In the genomic region with DNA sequence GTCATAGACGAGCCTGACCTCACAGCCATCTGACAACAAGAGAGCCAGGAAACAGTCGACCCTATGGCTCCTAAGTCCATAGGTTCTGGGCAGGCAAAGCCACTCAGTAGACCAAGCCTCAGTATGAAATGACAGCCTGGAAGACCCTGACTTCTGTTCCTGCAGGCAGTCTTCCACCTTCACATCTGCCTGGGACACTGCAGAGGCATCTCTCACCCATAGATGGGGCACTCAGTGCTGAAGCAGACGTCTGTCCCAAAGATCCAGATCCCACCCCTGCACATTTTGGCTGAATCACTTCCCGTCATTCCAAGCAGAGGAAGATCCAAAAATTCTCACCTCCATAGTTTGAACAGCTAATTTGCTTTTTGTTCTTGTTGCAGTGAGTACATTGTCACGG, we compare ENCODE assay signal across 21 cellular contexts.
DNase-seq lines count a peak whose midpoint lies in the region; ATAC-seq, FAIRE-seq and TF ChIP-seq lines count a peak whose summit lies in the region.
"Had no signal": no experiment of that assay in that cellular context is flagged by ENCODE, and none has a peak within 500 bp of the region (broad histone marks: within the 10 kb centered on the region; RNA-seq: fewer than 3 reads in every experiment).

No MANE protein-coding gene starts in this region.

- H2AK5ac ChIP-seq in H1 (ENCODE audit: low read depth, low read length) = no peak overlapping the region

- no peak overlapping the region for H2BK20ac ChIP-seq in H1 (ENCODE audit: low read length)

- TF ChIP-seq RAD21 in A549 (conservative IDR thresholded peaks at IDR 0.05 in 1 of 2, IDR thresholded peaks at IDR 0.05 in 1 of 2) = no peak
- TF ChIP-seq RAD21 in H1 (IDR thresholded peaks at IDR 0.05 in 1 of 2, conservative IDR thresholded peaks at IDR 0.05 in 1 of 2; ENCODE audit: low read depth in 2 of 2, low read length in 2 of 2) = no peak; a peak in 1 of 4 replicates

- H4K91ac ChIP-seq in H1 (replicated peaks; ENCODE audit: insufficient read length, low read length) = no peak overlapping the region

- no peaks in the 10 kb centered on the region for H3K4me1 ChIP-seq in A549
- no peaks in the 10 kb centered on the region for H3K4me1 ChIP-seq in H1 (replicated peaks in 1 of 4; ENCODE audit: control insufficient read depth in 3 of 4, insufficient read depth in 4 of 4, low read length in 3 of 4)
- no peaks in the 10 kb centered on the region for H3K4me1 ChIP-seq in naive thymus-derived CD4-positive, alpha-beta T cell (ENCODE audit: control insufficient read depth in 2 of 2, insufficient read depth in 2 of 2, low read length in 2 of 2)
- H3K4me1 ChIP-seq: BE2C had no signal

- TF ChIP-seq EP300 in A549 (IDR thresholded peaks at IDR 0.05) = no peak
- TF ChIP-seq EP300 in H1 (IDR thresholded peaks at IDR 0.05; ENCODE audit: borderline replicate concordance in 1 of 2, low read depth in 2 of 2, low read length in 2 of 2) = no peak

- no peak overlapping the region for H3K9ac ChIP-seq in H1 (replicated peaks in 1 of 4; ENCODE audit: extremely low read depth in 1 of 4, low read depth in 3 of 4, low read length in 3 of 4)
- H3K9ac ChIP-seq: GM23248, SK-N-SH had no signal

- no peaks in the 10 kb centered on the region for H3K9me3 ChIP-seq in A549
- H3K9me3 ChIP-seq in H1 (ENCODE audit: insufficient read depth in 2 of 2, low read depth in 1 of 2, low read length in 1 of 2) = no peaks in the 10 kb centered on the region
- H3K9me3 ChIP-seq in naive thymus-derived CD4-positive, alpha-beta T cell (ENCODE audit: control insufficient read depth in 2 of 3, low read length in 3 of 3) = peaks cover 0 to 5% (median 0%) of the 10 kb centered on the region in 3 experiments
- H3K9me3 ChIP-seq: BE2C, SK-N-SH had no signal

- no peaks in the 10 kb centered on the region for H3K36me3 ChIP-seq in H1 (ENCODE audit: control insufficient read depth in 2 of 4, insufficient read depth in 4 of 4, low read length in 3 of 4)
- no peaks in the 10 kb centered on the region for H3K36me3 ChIP-seq in naive thymus-derived CD4-positive, alpha-beta T cell (ENCODE audit: control insufficient read depth in 2 of 3, insufficient read depth in 3 of 3, low read length in 3 of 3)
- H3K36me3 ChIP-seq: BE2C had no signal

- peak; percentile 70 to 80 for ATAC-seq in A549
- no peak for ATAC-seq in GM21423 (IDR thresholded peaks at IDR 0.05; ENCODE audit: unreplicated experiment)
- no peak for ATAC-seq in naive thymus-derived CD4-positive, alpha-beta T cell
- no peak for ATAC-seq in GM21737 (IDR thresholded peaks at IDR 0.05; ENCODE audit: unreplicated experiment)

- FAIRE-seq in A549 (lab: Jason Lieb, UNC) (no peak), H1 (lab: Jason Lieb, UNC) (no peak)

- DNase-seq in A549 (ENCODE audit: low read depth in 1 of 2, low spot score in 1 of 2) (no peak), HEK293T (ENCODE audit: extremely low spot score) (peak; percentile 10), H1 (ENCODE audit: low read depth in 1 of 2, low spot score in 2 of 2) (peak in 1 of 2 experiments; percentile 27), mucosa of gallbladder (ENCODE audit: low spot score) (peak; percentile 4), UCSD-AML1 (lab: John Stamatoyannopoulos, UW; ENCODE audit: unreplicated experiment) (no peak)
- no peak for DNase-seq in naive thymus-derived CD4-positive, alpha-beta T cell
- DNase-seq: BE2C, GM23248, HCEC 1CT, Karpas-422, NCI-H1417, NCI-H1694 treated with DMSO at 0.1 percent for 48 hours, NCI-H446 treated with DMSO at 0.1 percent for 48 hours, NCI-H526 treated with DMSO at 0.1 percent for 48 hours, SHP77 treated with DMSO at 0.1 percent for 48 hours, SK-N-SH had no signal

- H3K27me3 Mint-ChIP-seq in naive thymus-derived CD4-positive, alpha-beta T cell = peaks cover 2 to 50% (median 30%) of the 10 kb centered on the region in 5 donors
- H3K27me3 Mint-ChIP-seq: IgD-negative memory B cell had no signal

- H3K36me3 Mint-ChIP-seq in naive thymus-derived CD4-positive, alpha-beta T cell = peaks cover 0 to 6% (median 4%) of the 10 kb centered on the region in 5 donors
- H3K36me3 Mint-ChIP-seq: IgD-negative memory B cell had no signal

- H2BK120ac ChIP-seq in H1 (replicated peaks; ENCODE audit: low read depth, low read length) = no peak overlapping the region

- no peaks in the 10 kb centered on the region for H3K79me2 ChIP-seq in H1 (ENCODE audit: control insufficient read depth in 1 of 2, insufficient read depth in 2 of 2, low read length in 2 of 2)

- H3K23me2 ChIP-seq in H1 (ENCODE audit: low read depth, low read length) = no peaks in the 10 kb centered on the region

- peaks cover 0 to 27% (median 14%) of the 10 kb centered on the region in 11 donors for H3K9me3 Mint-ChIP-seq in naive thymus-derived CD4-positive, alpha-beta T cell

- H3K4me3 ChIP-seq in A549 (no peak overlapping the region), H1 (ENCODE audit: extremely low read depth in 1 of 4, insufficient read depth in 2 of 4, low read depth in 3 of 4, low read length in 4 of 4) (no peak overlapping the region)
- H3K4me3 ChIP-seq in naive thymus-derived CD4-positive, alpha-beta T cell (ENCODE audit: low read length) = no peak overlapping the region
- H3K4me3 ChIP-seq: GM23248 had no signal

- no peak overlapping the region for H3K14ac ChIP-seq in H1 (ENCODE audit: insufficient read length)

- H3K27ac Mint-ChIP-seq in naive thymus-derived CD4-positive, alpha-beta T cell = no peak overlapping the region
- H3K27ac Mint-ChIP-seq: IgD-negative memory B cell had no signal

- TF ChIP-seq CTCF in A549 (IDR thresholded peaks at IDR 0.05) (no peak), H1 (IDR thresholded peaks at IDR 0.05; ENCODE audit: control extremely low read depth in 1 of 3, insufficient read depth in 1 of 3, low read depth in 1 of 3, low read length in 3 of 3) (peak in 2 of 3 experiments; percentile 30 to 37; a peak in 2 of 4 replicates)

- no peak overlapping the region for H3K4ac ChIP-seq in H1 (replicated peaks; ENCODE audit: insufficient read length, low read depth, low read length)

- POLR2A ChIA-PET in A549 (lab: Yijun Ruan, JAX) (no interaction called here), HEK293T (lab: Yijun Ruan, JAX) (no interaction called here), H1 (lab: Charles Lee; ENCODE audit: partially characterized antibody) (no interaction called here)
- POLR2A ChIA-PET in naive thymus-derived CD4-positive, alpha-beta T cell (lab: Charles Lee) = no interaction called here

- intact Hi-C loops in naive thymus-derived CD4-positive, alpha-beta T cell (cut with micrococcal nuclease) = no loop called here

- no peak overlapping the region for H3K27ac ChIP-seq in A549
- H3K27ac ChIP-seq in H1 (ENCODE audit: low read depth, low read length) = no peak overlapping the region
- no peak overlapping the region for H3K27ac ChIP-seq in naive thymus-derived CD4-positive, alpha-beta T cell (ENCODE audit: low read depth, low read length)
- H3K27ac ChIP-seq: 22Rv1, GM23248, RWPE1 had no signal

- WGBS in A549 (ENCODE audit: missing lambda C conversion rate) = 5% methylated on average over 5 of the region's 5 CpGs
- WGBS in H1 (ENCODE audit: extremely low coverage in 1 of 2, insufficient coverage in 1 of 2, insufficient read length in 1 of 2, insufficient replicate concordance in 2 of 2, low coverage in 1 of 2, low lambda C conversion rate in 2 of 2, missing lambda C conversion rate in 1 of 2), 2 experiments = 83% methylated on average over 5 of the region's 5 CpGs; no CpG with 5 or more reads in 1 of the 2 experiments

- H3K79me1 ChIP-seq in H1 (ENCODE audit: low read depth, low read length) = no peaks in the 10 kb centered on the region

- no peak overlapping the region for H3K18ac ChIP-seq in H1 (ENCODE audit: extremely low read depth, low read length)

- no peak overlapping the region for H3K23ac ChIP-seq in H1 (ENCODE audit: insufficient read length)

- no peak overlapping the region for H4K8ac ChIP-seq in H1 (ENCODE audit: extremely low read depth, insufficient read depth, low read length)

- H2BK5ac ChIP-seq in H1 (ENCODE audit: low read depth, low read length) = no peak overlapping the region

- H2AFZ ChIP-seq in H1 (ENCODE audit: low read length) = no peak overlapping the region
- H2AFZ ChIP-seq: GM23248 had no signal

- H4K5ac ChIP-seq in H1 (ENCODE audit: insufficient read length, low read depth, low read length) = no peak overlapping the region

- TF ChIP-seq POLR2A in A549 (IDR thresholded peaks at IDR 0.05; ENCODE audit: low read length) (no peak), H1 (IDR thresholded peaks at IDR 0.05; ENCODE audit: control extremely low read depth in 1 of 2, low read depth in 2 of 2, low read length in 2 of 2) (no peak)

- no peak overlapping the region for H3K56ac ChIP-seq in H1 (replicated peaks; ENCODE audit: insufficient read length, low read depth, low read length)

- no peak overlapping the region for H2BK15ac ChIP-seq in H1 (ENCODE audit: low read length)

- no peak overlapping the region for H3K4me2 ChIP-seq in A549
- H3K4me2 ChIP-seq in H1 (ENCODE audit: insufficient read depth in 1 of 2, low read depth in 2 of 2, low read length in 2 of 2) = no peak overlapping the region
- H3K4me2 ChIP-seq: SK-N-SH had no signal

- CTCF ChIA-PET in A549 (lab: Yijun Ruan, JAX) = interaction anchor here (3.3 kb wide), 1 partner anchor 18 kb away, joined by 19 read pairs; no protein-coding TSS in a partner anchor
- CTCF ChIA-PET in HEK293T (lab: Yijun Ruan, JAX) = interaction anchor here (0.7 kb wide), 1 partner anchor 23 kb away, joined by 3 read pairs; no protein-coding TSS in a partner anchor
- CTCF ChIA-PET in H1 (lab: Charles Lee; ENCODE audit: partially characterized antibody) = interaction anchor here (1.5 kb wide), 1 partner anchor 9 kb away, joined by 3 read pairs; no protein-coding TSS in a partner anchor
- CTCF ChIA-PET in naive thymus-derived CD4-positive, alpha-beta T cell (lab: Charles Lee) = no interaction called here

- H3K27me3 ChIP-seq in H1 (replicated peaks in 1 of 4; ENCODE audit: control insufficient read depth in 3 of 4, extremely low read depth in 1 of 4, insufficient read depth in 3 of 4, low read length in 3 of 4) = no peaks in the 10 kb centered on the region
- no peaks in the 10 kb centered on the region for H3K27me3 ChIP-seq in naive thymus-derived CD4-positive, alpha-beta T cell (ENCODE audit: control insufficient read depth in 2 of 2, insufficient read depth in 2 of 2, low read length in 2 of 2)
- H3K27me3 ChIP-seq: BE2C had no signal

- H3K4me3 Mint-ChIP-seq in naive thymus-derived CD4-positive, alpha-beta T cell = no peak overlapping the region
- H3K4me3 Mint-ChIP-seq: IgD-negative memory B cell had no signal

- no peak overlapping the region for H2BK12ac ChIP-seq in H1 (ENCODE audit: low read depth, low read length)

- peaks cover 0 to 6% (median 0%) of the 10 kb centered on the region in 7 donors for H3K4me1 Mint-ChIP-seq in naive thymus-derived CD4-positive, alpha-beta T cell

- no peaks in the 10 kb centered on the region for H4K20me1 ChIP-seq in H1 (replicated peaks in 1 of 2; ENCODE audit: control insufficient read depth in 1 of 2, insufficient read depth in 2 of 2, low read length in 2 of 2)

TF ChIP-seq in HEK293T, 16 proteins besides CTCF, POLR2A, EP300 and RAD21 (continues in another document):
- TF ChIP-seq CTBP1 (IDR thresholded peaks at IDR 0.05; ENCODE audit: borderline replicate concordance) (no peak), SUZ12 (IDR thresholded peaks at IDR 0.05) (no peak), TARDBP (IDR thresholded peaks at IDR 0.05) (no peak)

TF ChIP-seq in H1, 55 proteins besides CTCF, POLR2A, EP300 and RAD21 (continues in another document):
- TF ChIP-seq SUZ12 (IDR thresholded peaks at IDR 0.05; ENCODE audit: low read length) (no peak), SP4 (IDR thresholded peaks at IDR 0.05; ENCODE audit: low read length) (no peak)

Comparison
In these comparisons a context has a peak if more than half of its experiments do, and no peak if none do; other contexts are left out.
1. ATAC-seq: peak in A549 (2 of 2); none in GM21423 (single experiment), naive thymus-derived CD4-positive, alpha-beta T cell (single experiment) and GM21737 (single experiment).
2. DNase-seq: peak in HEK293T (single experiment) and mucosa of gallbladder (single experiment); none in A549 (0 of 2), UCSD-AML1 (single experiment) and naive thymus-derived CD4-positive, alpha-beta T cell (0 of 9).